In the genomic region with DNA sequence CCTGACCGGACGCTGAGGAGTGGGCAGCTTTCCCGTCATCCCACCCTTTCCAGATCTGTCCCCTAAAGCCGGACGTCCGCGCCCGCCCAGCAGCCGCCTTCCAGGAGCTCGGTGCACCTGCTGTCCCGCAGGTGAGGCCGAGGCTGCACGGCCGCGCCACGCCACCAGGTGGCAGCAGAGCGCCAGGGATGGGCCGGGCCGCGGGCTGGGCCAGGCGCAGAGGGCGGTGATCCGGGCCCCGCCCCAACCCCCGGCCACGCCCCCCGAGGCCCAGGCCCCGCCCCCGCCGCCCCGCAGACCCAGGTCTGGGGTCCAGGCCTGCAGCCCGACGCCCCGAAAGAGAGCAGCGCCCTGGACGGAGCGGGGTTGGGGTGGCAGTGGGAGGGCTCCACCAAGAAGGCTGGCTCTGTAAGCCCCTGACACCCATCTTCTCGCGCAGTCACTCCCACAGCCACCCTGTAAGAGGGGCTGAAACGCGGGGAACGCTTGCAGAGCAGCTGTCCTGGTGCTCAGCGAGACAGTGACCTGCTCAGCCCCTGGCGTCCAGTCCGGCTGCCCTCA, we compare ENCODE assay signal across 8 cellular contexts. TPM values are rescaled to one million over a fixed set of nuclear protein-coding genes. Genes with fewer than 3 reads are reported as not detected.
DNase-seq lines count a peak whose midpoint lies in the region; ATAC-seq and TF ChIP-seq lines count a peak whose summit lies in the region.

No MANE protein-coding gene starts in this region.

- TF ChIP-seq CTCF in AG09309 (IDR thresholded peaks at IDR 0.05; ENCODE audit: control insufficient read depth, insufficient read depth, low read depth, low read length, missing control alignments): peak; percentile 68

- H3K4me3 Mint-ChIP-seq in activated CD4-positive, alpha-beta memory T cell treated with anti-CD3 and anti-CD28 coated beads for 36 hours: no peak overlapping the region

- no peak overlapping the region for H3K4me3 ChIP-seq in AG09309 (ENCODE audit: control insufficient read depth, low read depth, low read length)

- no peaks in the 10 kb centered on the region for H3K36me3 Mint-ChIP-seq in activated CD4-positive, alpha-beta memory T cell treated with anti-CD3 and anti-CD28 coated beads for 36 hours

- peak; percentile 73 for ATAC-seq in GM18502 (IDR thresholded peaks at IDR 0.05; ENCODE audit: poor library complexity, unreplicated experiment)
- no peak for ATAC-seq in HG03135 (IDR thresholded peaks at IDR 0.05; ENCODE audit: unreplicated experiment)

- DNase-seq in AG09309 (ENCODE audit: low read depth) (no peak), NCI-H1092 treated with DMSO at 0.1 percent for 48 hours (lab: John Stamatoyannopoulos, UW) (peak; percentile 26), ecto neural progenitor cell (ENCODE audit: low spot score) (peak; percentile 91), mucosa of gallbladder (ENCODE audit: low spot score) (peak; percentile 73)
- peak; percentile 86 for DNase-seq in activated CD4-positive, alpha-beta memory T cell treated with anti-CD3 and anti-CD28 coated beads for 36 hours
- DNase-seq in stimulated activated CD8-positive, alpha-beta memory T cell treated with anti-CD3 and anti-CD28 coated beads, Interleukin-2, amount 100 ng/mL, for 48 hours (ENCODE audit: low read depth in 2 of 2): peak; percentile 74 to 80

- H3K27me3 Mint-ChIP-seq in activated CD4-positive, alpha-beta memory T cell treated with anti-CD3 and anti-CD28 coated beads for 36 hours: peaks cover 34% of the 10 kb centered on the region

- no peaks in the 10 kb centered on the region for H3K4me1 Mint-ChIP-seq in activated CD4-positive, alpha-beta memory T cell treated with anti-CD3 and anti-CD28 coated beads for 36 hours (ENCODE audit: low read depth)

- intact Hi-C loops in activated CD4-positive, alpha-beta memory T cell treated with anti-CD3 and anti-CD28 coated beads for 36 hours (cut with micrococcal nuclease): loop anchor here (1.0 to 10.0 kb wide), 2 partner anchors 452 to 553 kb away; a partner anchor contains a TSS

- H3K9me3 Mint-ChIP-seq in activated CD4-positive, alpha-beta memory T cell treated with anti-CD3 and anti-CD28 coated beads for 36 hours: peaks cover 3% of the 10 kb centered on the region

- POLR2A ChIA-PET in activated CD4-positive, alpha-beta memory T cell treated with anti-CD3 and anti-CD28 coated beads for 36 hours (lab: Charles Lee): no interaction called here

- H3K27ac Mint-ChIP-seq in activated CD4-positive, alpha-beta memory T cell treated with anti-CD3 and anti-CD28 coated beads for 36 hours: no peak overlapping the region

- CTCF ChIA-PET in activated CD4-positive, alpha-beta memory T cell treated with anti-CD3 and anti-CD28 coated beads for 36 hours (lab: Charles Lee): interaction anchor here (0.5 to 3.0 kb wide), 19 partner anchors 10 to 855 kb away, joined by 3 to 21 read pairs (median 3); no protein-coding TSS in a partner anchor

RNA-seq across cellular contexts. Expression of a gene that starts 32.2 kb away (rescaled TPM):
- total RNA-seq in activated CD4-positive, alpha-beta memory T cell treated with anti-CD3 and anti-CD28 coated beads for 36 hours: not detected
- total RNA-seq in mucosa of gallbladder: not detected
